8 cellular contexts compared by ENCODE assay signal in the genomic region with DNA sequence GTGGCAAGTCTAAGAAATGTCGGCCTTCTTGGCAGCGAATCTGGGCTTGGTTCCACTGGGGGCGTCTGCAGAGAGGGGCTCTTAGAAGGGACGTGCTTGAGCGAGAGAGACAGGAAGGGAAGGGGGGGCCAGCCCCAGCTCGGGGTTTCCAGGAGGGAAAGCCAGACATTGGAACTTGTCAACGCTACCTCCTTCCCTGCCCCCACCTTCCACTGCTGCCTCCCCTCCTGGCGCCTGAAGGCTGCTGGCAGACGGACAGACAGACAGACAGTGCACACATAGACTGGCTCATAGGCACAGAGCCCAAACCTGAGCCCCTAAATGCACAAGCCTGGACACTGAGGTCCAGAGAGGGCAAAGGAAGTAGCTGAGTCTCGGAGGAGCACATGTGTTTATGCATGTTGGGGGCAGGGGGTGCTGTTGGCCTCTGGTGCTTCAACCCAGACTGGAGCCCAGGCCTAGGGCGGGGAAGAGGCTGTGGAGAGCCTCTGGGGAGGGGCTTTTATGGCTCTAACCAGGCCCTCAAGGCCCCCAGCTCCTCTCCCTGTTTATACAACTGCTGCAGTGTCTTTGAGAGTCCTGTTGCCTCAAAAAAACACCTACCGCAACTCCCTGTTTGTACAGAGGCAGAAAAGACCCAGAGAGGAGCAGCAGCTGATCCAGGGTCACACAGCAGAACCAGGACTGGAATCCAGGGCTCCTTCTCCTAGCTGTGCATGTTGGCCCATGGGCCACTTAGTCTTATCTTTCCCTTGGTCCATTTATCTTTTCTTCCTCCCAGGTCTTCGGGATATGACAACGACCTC. TPM values are rescaled to one million over a fixed set of nuclear protein-coding genes. Genes with fewer than 3 reads are reported as not detected.
DNase-seq lines count a peak whose midpoint lies in the region; ATAC-seq and TF ChIP-seq lines count a peak whose summit lies in the region.

No MANE protein-coding gene starts in this region.

- peak overlapping the region; percentile 10 for H3K27ac ChIP-seq in right cardiac atrium (ENCODE audit: low read length)

- H3K4me1 ChIP-seq in NT2/D1 (ENCODE audit: insufficient read depth, insufficient read length): peaks cover 75% of the 10 kb centered on the region
- H3K4me1 ChIP-seq in right cardiac atrium (ENCODE audit: control insufficient read depth, insufficient read depth, low read length): peaks cover 52% of the 10 kb centered on the region

- H3K9me3 ChIP-seq in NT2/D1 (ENCODE audit: insufficient read depth, low read length) (no peaks in the 10 kb centered on the region), right cardiac atrium (ENCODE audit: control insufficient read depth, low read length) (no peaks in the 10 kb centered on the region)

- intact Hi-C loops in right cardiac atrium (cut with DNase I) (loop anchor here in 2 of 4 donors (10.0 kb wide), 2 partner anchors 82 to 488 kb away; a partner anchor contains a TSS), lower leg skin (cut with DNase I; ENCODE audit: low total_unique reads) (no loop called here)

- TF ChIP-seq POLR2A in lower leg skin (IDR thresholded peaks at IDR 0.05): no peak

- H3K9ac ChIP-seq in NT2/D1 (ENCODE audit: insufficient read length, low read depth): peak overlapping the region; percentile 53

- WGBS in right cardiac atrium: 15% methylated on average over 14 of the region's 14 CpGs
- 23 to 24% methylated on average over 14 of the region's 14 CpGs for WGBS in lower leg skin, 2 donors

- no peaks in the 10 kb centered on the region for H3K36me3 ChIP-seq in NT2/D1 (ENCODE audit: insufficient read depth, insufficient read length, low read length)

- TF ChIP-seq CTCF in lower leg skin (IDR thresholded peaks at IDR 0.05): no peak

- H3K27me3 ChIP-seq in NT2/D1 (ENCODE audit: insufficient read depth, insufficient read length): no peaks in the 10 kb centered on the region
- H3K27me3 ChIP-seq in right cardiac atrium (ENCODE audit: control insufficient read depth, insufficient read depth): no peaks in the 10 kb centered on the region

- ATAC-seq in right cardiac atrium (peak in 1 of 2 donors; percentile 1), HG03139 (IDR thresholded peaks at IDR 0.05; ENCODE audit: unreplicated experiment) (no peak)

- H3K4me3 ChIP-seq in NT2/D1 (ENCODE audit: insufficient read length, low read depth) (no peak overlapping the region), right cardiac atrium (ENCODE audit: low read length) (no peak overlapping the region), lower leg skin (ENCODE audit: low read depth, poor library complexity, severe bottlenecking) (no peak overlapping the region)

- DNase-seq in GM03348 (ENCODE audit: low spot score) (peak; percentile 63), NT2/D1 (ENCODE audit: low read depth, low spot score) (no peak), right cardiac atrium (peak; percentile 51 to 85 (median 83)), mucosa of gallbladder (ENCODE audit: low spot score) (no peak), lower leg skin (ENCODE audit: low spot score in 2 of 2) (no peak)
- peak; percentile 85 for DNase-seq in activated effector memory CD4-positive, alpha-beta T cell treated with anti-CD3 and anti-CD28 coated beads, Interleukin-2, amount 50 U/mL, for 16 hours
- peak; percentile 70 to 73 for DNase-seq in stimulated activated CD4-positive, alpha-beta T cell treated with anti-CD3 and anti-CD28 coated beads, Interleukin-2, amount 100 ng/mL, for 24 hours

RNA-seq across cellular contexts. Expression of a gene that starts 33.1 kb away (rescaled TPM):
- total RNA-seq in right cardiac atrium: 10 to 100 TPM; 64.4 to 77.9 (median 71.5) TPM
- 22.1 TPM for polyA plus RNA-seq in right cardiac atrium
- 124 TPM for total RNA-seq in mucosa of gallbladder
- 10 to 100 TPM; 53.8 to 76.6 (median 70.3) TPM for total RNA-seq in lower leg skin

Comparison
In these comparisons a context has a peak if more than half of its experiments do, and no peak if none do; other contexts are left out.
1. DNase-seq: peak in GM03348 (single experiment), activated effector memory CD4-positive, alpha-beta T cell treated with anti-CD3 and anti-CD28 coated beads, Interleukin-2, amount 50 U/mL, for 16 hours (single experiment), right cardiac atrium (3 of 3) and stimulated activated CD4-positive, alpha-beta T cell treated with anti-CD3 and anti-CD28 coated beads, Interleukin-2, amount 100 ng/mL, for 24 hours (2 of 2); none in NT2/D1 (single experiment), mucosa of gallbladder (single experiment) and lower leg skin (0 of 2).